Comparison of ENCODE assay signal across 15 cellular contexts in genomic region chr7:129159539-129159938, GRCh38. TPM values are rescaled to one million over a fixed set of nuclear protein-coding genes. Genes with fewer than 3 reads are reported as not detected.
DNase-seq lines count a peak whose midpoint lies in the region; ATAC-seq, FAIRE-seq and TF ChIP-seq lines count a peak whose summit lies in the region.
"Had no signal": no experiment of that assay in that cellular context is flagged by ENCODE, and none has a peak within 500 bp of the region (broad histone marks: within the 10 kb centered on the region; RNA-seq: fewer than 3 reads in every experiment).

No MANE protein-coding gene starts in this region.

- intact Hi-C loops in HepG2 (cut with micrococcal nuclease; ENCODE audit: unreplicated experiment), result no loop called here

- H3K9me3 ChIP-seq in endodermal cell (ENCODE audit: control insufficient read depth, low read length) (no peaks in the 10 kb centered on the region), HepG2 (ENCODE audit: low read length) (no peaks in the 10 kb centered on the region)

- ATAC-seq in HepG2, result no peak; the same call in 2 of the 3 replicates
- no peak for ATAC-seq in GM21528 (IDR thresholded peaks at IDR 0.05; ENCODE audit: low FRiP score, unreplicated experiment)
- ATAC-seq: Panc1 had no signal

- H3K9ac ChIP-seq in endodermal cell (ENCODE audit: extremely low read depth, low read length, poor library complexity, severe bottlenecking) (no peak overlapping the region), HepG2 (ENCODE audit: insufficient read depth, low read depth, low read length) (no peak overlapping the region)

- FAIRE-seq in HepG2 (lab: Jason Lieb, UNC), result no peak
- FAIRE-seq: A204.1, H54 had no signal

- no peak overlapping the region for H3K4me2 ChIP-seq in HepG2 (ENCODE audit: low read depth, low read length)

- no peak overlapping the region for H3K4me3 Mint-ChIP-seq in endodermal cell
- H3K4me3 Mint-ChIP-seq: CD4-positive, CD25-positive, alpha-beta regulatory T cell had no signal

- H2AFZ ChIP-seq in HepG2 (ENCODE audit: low read length), result no peak overlapping the region

- no peaks in the 10 kb centered on the region for H4K20me1 ChIP-seq in HepG2 (ENCODE audit: insufficient read depth, low read length)

- DNase-seq in G401 (ENCODE audit: low spot score) (peak; percentile 7), endodermal cell (no peak), HepG2 (ENCODE audit: low spot score) (no peak), retinal pigment epithelial cell (ENCODE audit: low read depth) (peak; percentile 7), erythroblast (lab: John Stamatoyannopoulos, UW) (no peak), germinal center (ENCODE audit: low spot score) (no peak)
- DNase-seq in activated CD8-positive, alpha-beta memory T cell treated with anti-CD3 and anti-CD28 coated beads for 24 hours, result no peak
- DNase-seq: CD4-positive, CD25-positive, alpha-beta regulatory T cell; EL; KG1; NCI-H748 treated with DMSO at 0.1 percent for 48 hours had no signal

- POLR2A ChIA-PET in HepG2 (lab: Yijun Ruan, JAX), result no interaction called here

- H3K27me3 ChIP-seq in endodermal cell (ENCODE audit: control insufficient read depth, insufficient read depth, low read length, poor library complexity, severe bottlenecking), result no peaks in the 10 kb centered on the region
- H3K27me3 ChIP-seq in HepG2 (ENCODE audit: control insufficient read depth in 1 of 2, insufficient read depth in 2 of 2, low read length in 2 of 2), result no peaks in the 10 kb centered on the region

- H3K36me3 ChIP-seq in endodermal cell (ENCODE audit: control insufficient read depth, insufficient read depth, low read length), result no peaks in the 10 kb centered on the region
- H3K36me3 ChIP-seq in HepG2 (replicated peaks in 1 of 2; ENCODE audit: control insufficient read depth in 1 of 2, insufficient read depth in 2 of 2, low read length in 2 of 2), result no peaks in the 10 kb centered on the region

- no peak for TF ChIP-seq EP300 in HepG2 (IDR thresholded peaks at IDR 0.05; ENCODE audit: low read depth in 2 of 2, low read length in 2 of 2)
- TF ChIP-seq EP300 in HepG2 (CRISPR knock-in tag; IDR thresholded peaks at IDR 0.05; ENCODE audit: borderline replicate concordance), result no peak

- H3K79me2 ChIP-seq in HepG2 (ENCODE audit: insufficient read depth, low read length), result no peaks in the 10 kb centered on the region

- H3K4me1 ChIP-seq in endodermal cell (ENCODE audit: control insufficient read depth, insufficient read depth, low read length) (no peaks in the 10 kb centered on the region), HepG2 (ENCODE audit: insufficient read depth, low read length) (no peaks in the 10 kb centered on the region)

- no peak for TF ChIP-seq POLR2A in HepG2 (IDR thresholded peaks at IDR 0.05; ENCODE audit: insufficient read depth in 1 of 2, low read depth in 2 of 2, low read length in 2 of 2)
- no peak for TF ChIP-seq POLR2A in erythroblast (IDR thresholded peaks at IDR 0.05; ENCODE audit: low read length)

- H3K4me3 ChIP-seq in endodermal cell (ENCODE audit: low read length) (no peak overlapping the region), HepG2 (replicated peaks in 1 of 3; ENCODE audit: insufficient read depth in 1 of 3, low read depth in 2 of 3, low read length in 3 of 3) (no peak overlapping the region), retinal pigment epithelial cell (ENCODE audit: low read length) (no peak overlapping the region)

- no peaks in the 10 kb centered on the region for H3K4me1 Mint-ChIP-seq in endodermal cell
- H3K4me1 Mint-ChIP-seq: CD4-positive, CD25-positive, alpha-beta regulatory T cell had no signal

- H3K27ac ChIP-seq in endodermal cell (ENCODE audit: low read depth, low read length) (peak overlapping the region; percentile 83), HepG2 (ENCODE audit: extremely low read length, insufficient read depth, low read length) (no peak overlapping the region)

- CTCF ChIA-PET in HepG2 (lab: Yijun Ruan, JAX; ENCODE audit: low intra/inter-chr PET ratio, low total read pairs), result no interaction called here

- no peak overlapping the region for H3K27ac Mint-ChIP-seq in endodermal cell
- H3K27ac Mint-ChIP-seq: CD4-positive, CD25-positive, alpha-beta regulatory T cell had no signal

- H3K27me3 Mint-ChIP-seq in endodermal cell (ENCODE audit: insufficient read depth), result no peaks in the 10 kb centered on the region

- BruUV-seq in HepG2 (replicated peaks; lab: Mats Ljungman, UMichigan), result no TSS peak

- TF ChIP-seq RAD21 in HepG2 (CRISPR knock-in tag; IDR thresholded peaks at IDR 0.05), result no peak

- peaks cover 3% of the 10 kb centered on the region for H3K36me3 Mint-ChIP-seq in endodermal cell (ENCODE audit: low read depth)

- TF ChIP-seq CTCF in endodermal cell (conservative IDR thresholded peaks at IDR 0.05) (no peak), HepG2 (CRISPR knock-in tag; IDR thresholded peaks at IDR 0.05) (no peak), retinal pigment epithelial cell (conservative IDR thresholded peaks at IDR 0.05; ENCODE audit: low read depth, low read length) (no peak)

- no peaks in the 10 kb centered on the region for H3K9me3 Mint-ChIP-seq in endodermal cell
- H3K9me3 Mint-ChIP-seq: CD4-positive, CD25-positive, alpha-beta regulatory T cell had no signal

- in situ Hi-C loops in G401 (cut with HindIII; ENCODE audit: low sequenced_read_pairs) (no loop called here), HepG2 (cut with HindIII; ENCODE audit: extremely low pct_ligation_motif_present, low pct_unique_long_range_greater_than_20kb) (no loop called here)

- WGBS in endodermal cell (ENCODE audit: insufficient coverage in 1 of 2, insufficient read length in 1 of 2), 2 experiments, result 97 to 100% methylated on average over 1 to 3 of the region's 3 CpGs
- WGBS in HepG2 (ENCODE audit: low lambda C conversion rate), result 88% methylated on average over 2 of the region's 3 CpGs

TF ChIP-seq in HepG2, 621 proteins besides CTCF, POLR2A, EP300 and RAD21:
- TF ChIP-seq MLLT10 (CRISPR knock-in tag; IDR thresholded peaks at IDR 0.05), result no peak
- peak; percentile 34; the same call in 1 of the 2 replicates for TF ChIP-seq ZNF460 (CRISPR knock-in tag; IDR thresholded peaks at IDR 0.05; ENCODE audit: borderline replicate concordance)

RNA-seq across cellular contexts. Expression of gene TSPAN33, which starts 15.0 kb away (rescaled TPM):
- 35.8 and 40.2 TPM in 2 replicates for total RNA-seq in G401 (2014; rRNA removed; shearing (Covaris generic))
- total RNA-seq in endodermal cell, result 10 to 100 TPM; 33.2 to 35.6 TPM
- polyA plus RNA-seq in endodermal cell (2013, experiment 1 of 2), result 23.2 TPM
- 23.9 TPM for polyA plus RNA-seq in endodermal cell (2013, experiment 2 of 2)
- 12.9 and 15.3 TPM in 2 replicates for total RNA-seq in HepG2 (2016; rRNA removed; fragmentation: Illumina TruSeq; extraction: Trizol)
- 15.1 and 19.5 TPM in 2 replicates for total RNA-seq in HepG2 (2016; cell fraction: cytosol; rRNA removed; fragmentation: Illumina TruSeq; extraction: Trizol; ENCODE audit: low read depth)
- total RNA-seq in HepG2 (2016; cell fraction: insoluble cytoplasmic fraction; rRNA removed; fragmentation: Illumina TruSeq; extraction: Trizol), result 10.8 and 14.4 TPM in 2 replicates
- total RNA-seq in HepG2 (2016; cell fraction: membrane; rRNA removed; fragmentation: Illumina TruSeq; extraction: Trizol), result 32.7 and 34.3 TPM in 2 replicates
- 8.1 and 9.4 TPM in 2 replicates for total RNA-seq in HepG2 (2016; cell fraction: nucleus; rRNA removed; fragmentation: Illumina TruSeq; extraction: Trizol)
- 16.5 and 18.2 TPM in 2 replicates for polyA plus RNA-seq in HepG2 (2011; rRNA removed)
- polyA plus RNA-seq in HepG2 (2011; cell fraction: cytosol; rRNA removed), result 19.8 and 23.3 TPM in 2 replicates
- polyA plus RNA-seq in HepG2 (2011; cell fraction: nucleus; rRNA removed), result 8.5 and 9.9 TPM in 2 replicates
- 10.1 and 13.3 TPM in 2 replicates for polyA plus RNA-seq in HepG2 (2012)
- 23.0 and 28.4 TPM in 2 replicates for polyA plus RNA-seq in HepG2 (2016; cell fraction: cytosol; fragmentation: Illumina TruSeq; extraction: Trizol; ENCODE audit: low read depth)
- polyA plus RNA-seq in HepG2 (2016; cell fraction: insoluble cytoplasmic fraction; fragmentation: Illumina TruSeq; extraction: Trizol; ENCODE audit: low read depth), result 13.0 and 14.1 TPM in 2 replicates
- 35.6 and 37.4 TPM in 2 replicates for polyA plus RNA-seq in HepG2 (2016; cell fraction: membrane; fragmentation: Illumina TruSeq; extraction: Trizol; ENCODE audit: low read depth)
- polyA plus RNA-seq in HepG2 (2016; cell fraction: nucleus; fragmentation: Illumina TruSeq; extraction: Trizol; ENCODE audit: insufficient read depth, low read depth), result 15.5 and 18.6 TPM in 2 replicates
- 9.5 and 35.1 TPM in 2 replicates for polyA minus RNA-seq in HepG2 (2011; rRNA and poly(A)+ RNA removed; ENCODE audit: low replicate concordance)
- polyA minus RNA-seq in HepG2 (2011; cell fraction: cytosol; rRNA and poly(A)+ RNA removed), result 9.1 and 9.7 TPM in 2 replicates
- 7.2 and 10.4 TPM in 2 replicates for polyA minus RNA-seq in HepG2 (2011; cell fraction: nucleus; rRNA and poly(A)+ RNA removed)

RNA-seq across cellular contexts. Expression of gene SMO, which starts 28.9 kb away (rescaled TPM):
- total RNA-seq in G401 (2014; rRNA removed; shearing (Covaris generic)), result 51.1 and 51.8 TPM in 2 replicates
- total RNA-seq in endodermal cell (10 to 100 TPM; 75.5 to 76.2 TPM), HepG2 (2016; rRNA removed; fragmentation: Illumina TruSeq; extraction: Trizol) (22.1 and 32.3 TPM in 2 replicates)
- 72.7 TPM for polyA plus RNA-seq in endodermal cell (2013, experiment 1 of 2)
- polyA plus RNA-seq in endodermal cell (2013, experiment 2 of 2), result 71.3 TPM
- total RNA-seq in HepG2 (2016; cell fraction: cytosol; rRNA removed; fragmentation: Illumina TruSeq; extraction: Trizol; ENCODE audit: low read depth), result 72.0 and 77.5 TPM in 2 replicates
- total RNA-seq in HepG2 (2016; cell fraction: insoluble cytoplasmic fraction; rRNA removed; fragmentation: Illumina TruSeq; extraction: Trizol), result 22.7 and 33.9 TPM in 2 replicates
- 37.3 and 38.5 TPM in 2 replicates for total RNA-seq in HepG2 (2016; cell fraction: membrane; rRNA removed; fragmentation: Illumina TruSeq; extraction: Trizol)
- total RNA-seq in HepG2 (2016; cell fraction: nucleus; rRNA removed; fragmentation: Illumina TruSeq; extraction: Trizol), result 26.1 and 28.3 TPM in 2 replicates
- polyA plus RNA-seq in HepG2 (2011; rRNA removed), result 23.8 and 30.7 TPM in 2 replicates
- 21.9 and 24.2 TPM in 2 replicates for polyA plus RNA-seq in HepG2 (2011; cell fraction: cytosol; rRNA removed)
- polyA plus RNA-seq in HepG2 (2011; cell fraction: nucleus; rRNA removed), result 68.3 and 80.4 TPM in 2 replicates
- 19.4 and 20.7 TPM in 2 replicates for polyA plus RNA-seq in HepG2 (2012)
- 4.1 and 4.4 TPM in 2 replicates for polyA plus RNA-seq in HepG2 (2016; cell fraction: cytosol; fragmentation: Illumina TruSeq; extraction: Trizol; ENCODE audit: low read depth)
- 22.5 and 25.2 TPM in 2 replicates for polyA plus RNA-seq in HepG2 (2016; cell fraction: insoluble cytoplasmic fraction; fragmentation: Illumina TruSeq; extraction: Trizol; ENCODE audit: low read depth)
- 14.8 and 15.2 TPM in 2 replicates for polyA plus RNA-seq in HepG2 (2016; cell fraction: membrane; fragmentation: Illumina TruSeq; extraction: Trizol; ENCODE audit: low read depth)
- 63.0 and 65.6 TPM in 2 replicates for polyA plus RNA-seq in HepG2 (2016; cell fraction: nucleus; fragmentation: Illumina TruSeq; extraction: Trizol; ENCODE audit: insufficient read depth, low read depth)
- polyA minus RNA-seq in HepG2 (2011; rRNA and poly(A)+ RNA removed; ENCODE audit: low replicate concordance), result 0.07 and 139 TPM in 2 replicates
- polyA minus RNA-seq in HepG2 (2011; cell fraction: cytosol; rRNA and poly(A)+ RNA removed), result 31.4 and 35.0 TPM in 2 replicates
- 12.0 and 20.4 TPM in 2 replicates for polyA minus RNA-seq in HepG2 (2011; cell fraction: nucleus; rRNA and poly(A)+ RNA removed)
- polyA plus RNA-seq: CD4-positive, CD25-positive, alpha-beta regulatory T cell had no signal

Comparison
In these comparisons a context has a peak if more than half of its experiments do, and no peak if none do; other contexts are left out.
1. DNase-seq: peak in G401 (single experiment) and retinal pigment epithelial cell (single experiment); none in endodermal cell (single experiment), HepG2 (single experiment), activated CD8-positive, alpha-beta memory T cell treated with anti-CD3 and anti-CD28 coated beads for 24 hours (single experiment), erythroblast (0 of 2) and germinal center (single experiment).